ENCODE assay signal across 18 cellular contexts in genomic region chr1:80566867-80567266, GRCh38.
DNase-seq lines count a peak whose midpoint lies in the region; ATAC-seq, FAIRE-seq and TF ChIP-seq lines count a peak whose summit lies in the region.
"Had no signal": no experiment of that assay in that cellular context is flagged by ENCODE, and none has a peak within 500 bp of the region (broad histone marks: within the 10 kb centered on the region; RNA-seq: fewer than 3 reads in every experiment).

No MANE protein-coding gene starts in this region.

- no peak overlapping the region for H2AK5ac ChIP-seq in mesendoderm (ENCODE audit: low read length)

- H3K9me2 ChIP-seq in hepatocyte (replicated peaks; ENCODE audit: insufficient read depth): no peaks in the 10 kb centered on the region

- no peak overlapping the region for H2BK15ac ChIP-seq in mesendoderm (replicated peaks; ENCODE audit: low read depth)

- H3K4me1 ChIP-seq in hepatocyte (ENCODE audit: insufficient read depth): no peaks in the 10 kb centered on the region
- no peaks in the 10 kb centered on the region for H3K4me1 ChIP-seq in mesendoderm (ENCODE audit: control insufficient read depth, low read depth, low read length)
- H3K4me1 ChIP-seq in Peyer's patch: no peaks in the 10 kb centered on the region

- H4K5ac ChIP-seq in mesendoderm (ENCODE audit: low read length): no peak overlapping the region

- no peak overlapping the region for H2BK5ac ChIP-seq in mesendoderm (ENCODE audit: low read length)

- no peak overlapping the region for H3K27ac Mint-ChIP-seq in T-helper 2 cell treated with Interferon-gamma antibody and Interleukin-4, amounts not matched to agents 5 μg/mL and 100 μg/mL, for 36 hours
- H3K27ac Mint-ChIP-seq: CD4-positive, alpha-beta memory T cell had no signal

- ATAC-seq in GM19455 (IDR thresholded peaks at IDR 0.05; ENCODE audit: unreplicated experiment): no peak
- ATAC-seq: GM12878 had no signal

- H3K79me2 ChIP-seq in hepatocyte: no peaks in the 10 kb centered on the region
- H3K79me2 ChIP-seq in mesendoderm (ENCODE audit: control insufficient read depth, insufficient read depth, low read length): no peaks in the 10 kb centered on the region

- TF ChIP-seq POLR2A in H54 (IDR thresholded peaks at IDR 0.05; ENCODE audit: low read depth, low read length) (no peak), Peyer's patch (IDR thresholded peaks at IDR 0.05) (no peak)

- 27% methylated on average over 2 of the region's 2 CpGs for WGBS in hepatocyte (ENCODE audit: low lambda C conversion rate, missing lambda C conversion rate)
- no CpG with 5 or more reads among the region's 2 CpGs for WGBS in mesendoderm (ENCODE audit: extremely low coverage, insufficient coverage, low lambda C conversion rate)

- H3K27ac ChIP-seq in hepatocyte (no peak overlapping the region), mesendoderm (ENCODE audit: low read depth, low read length) (no peak overlapping the region), Peyer's patch (no peak overlapping the region)

- H3K9me3 ChIP-seq in hepatocyte (ENCODE audit: low read depth) (no peaks in the 10 kb centered on the region), Peyer's patch (no peaks in the 10 kb centered on the region)

- H3K4ac ChIP-seq in mesendoderm (ENCODE audit: low read depth, low read length): no peak overlapping the region

- H2AFZ ChIP-seq in hepatocyte: peak overlapping the region; percentile 16

- H3K4me2 ChIP-seq in hepatocyte (no peak overlapping the region), mesendoderm (ENCODE audit: low read length) (no peak overlapping the region)

- H3K4me3 Mint-ChIP-seq in T-helper 2 cell treated with Interferon-gamma antibody and Interleukin-4, amounts not matched to agents 5 μg/mL and 100 μg/mL, for 36 hours: no peak overlapping the region
- H3K4me3 Mint-ChIP-seq: CD4-positive, alpha-beta memory T cell had no signal

- DNase-seq in H54 (ENCODE audit: insufficient read length, low spot score): no peak
- no peak for DNase-seq in hepatocyte (ENCODE audit: low spot score)
- DNase-seq in mesendoderm: peak; percentile 47
- no peak for DNase-seq in Peyer's patch
- DNase-seq in T-helper 2 cell treated with Interferon-gamma antibody and Interleukin-4, amounts not matched to agents 5 μg/mL and 100 μg/mL, for 36 hours (ENCODE audit: low spot score): no peak
- DNase-seq: C1 segment of cervical spinal cord; Calu3; CD4-positive, alpha-beta memory T cell; COR-L47; DMS79; EL; GDM1; GOT3; H7; HCEC 1CT had no signal

- TF ChIP-seq CTCF in hepatocyte (IDR thresholded peaks at IDR 0.05; ENCODE audit: poor library complexity): no peak
- no peak for TF ChIP-seq CTCF in Peyer's patch (IDR thresholded peaks at IDR 0.05)

- no peak overlapping the region for H2BK120ac ChIP-seq in mesendoderm (ENCODE audit: low read depth, low read length)

- no peaks in the 10 kb centered on the region for H4K20me1 ChIP-seq in hepatocyte (ENCODE audit: insufficient read depth, poor library complexity, severe bottlenecking)

- H3K27me3 ChIP-seq in hepatocyte (no peaks in the 10 kb centered on the region), mesendoderm (ENCODE audit: insufficient read depth, low read length, poor library complexity) (no peaks in the 10 kb centered on the region), Peyer's patch (no peaks in the 10 kb centered on the region)

- no peaks in the 10 kb centered on the region for H3K36me3 Mint-ChIP-seq in T-helper 2 cell treated with Interferon-gamma antibody and Interleukin-4, amounts not matched to agents 5 μg/mL and 100 μg/mL, for 36 hours (ENCODE audit: low read depth)
- H3K36me3 Mint-ChIP-seq: CD4-positive, alpha-beta memory T cell had no signal

- no peaks in the 10 kb centered on the region for H3K4me1 Mint-ChIP-seq in T-helper 2 cell treated with Interferon-gamma antibody and Interleukin-4, amounts not matched to agents 5 μg/mL and 100 μg/mL, for 36 hours (ENCODE audit: low read depth)
- H3K4me1 Mint-ChIP-seq: CD4-positive, alpha-beta memory T cell had no signal

- no peaks in the 10 kb centered on the region for H3K36me3 ChIP-seq in hepatocyte (replicated peaks; ENCODE audit: insufficient read depth, low read depth)
- H3K36me3 ChIP-seq in mesendoderm (ENCODE audit: control insufficient read depth, insufficient read depth, low read length): no peaks in the 10 kb centered on the region
- no peaks in the 10 kb centered on the region for H3K36me3 ChIP-seq in Peyer's patch

- H3K4me3 ChIP-seq in hepatocyte: no peak overlapping the region
- no peak overlapping the region for H3K4me3 ChIP-seq in mesendoderm (ENCODE audit: low read length)
- H3K4me3 ChIP-seq in Peyer's patch: no peak overlapping the region
- H3K4me3 ChIP-seq: GM12878 had no signal

- H3K9ac ChIP-seq in mesendoderm (ENCODE audit: low read length): no peak overlapping the region

- no peak overlapping the region for H3K18ac ChIP-seq in mesendoderm (ENCODE audit: low read length)

- FAIRE-seq in H54 (lab: Jason Lieb, UNC): peak; percentile 11
- FAIRE-seq: GM12878, GM19239 had no signal

- H3K9me3 Mint-ChIP-seq in T-helper 2 cell treated with Interferon-gamma antibody and Interleukin-4, amounts not matched to agents 5 μg/mL and 100 μg/mL, for 36 hours: peaks cover 7% of the 10 kb centered on the region

- no peak overlapping the region for H3K56ac ChIP-seq in mesendoderm (ENCODE audit: low read length)

- H3K27me3 Mint-ChIP-seq in T-helper 2 cell treated with Interferon-gamma antibody and Interleukin-4, amounts not matched to agents 5 μg/mL and 100 μg/mL, for 36 hours (ENCODE audit: low read depth): no peaks in the 10 kb centered on the region
- H3K27me3 Mint-ChIP-seq: CD4-positive, alpha-beta memory T cell had no signal

- H4K8ac ChIP-seq in mesendoderm (ENCODE audit: low read depth, low read length): no peak overlapping the region

- no peaks in the 10 kb centered on the region for H3K79me1 ChIP-seq in mesendoderm (ENCODE audit: low read length)

- no peak overlapping the region for H3K23ac ChIP-seq in mesendoderm (ENCODE audit: low read length)
